8 cellular contexts compared by ENCODE assay signal in genomic region chr17:32127156-32127897, GRCh38. TPM values are rescaled to one million over a fixed set of nuclear protein-coding genes. Genes with fewer than 3 reads are reported as not detected.
DNase-seq lines count a peak whose midpoint lies in the region; ATAC-seq and TF ChIP-seq lines count a peak whose summit lies in the region.

No MANE protein-coding gene starts in this region.

- H3K27ac ChIP-seq in RWPE1: peak overlapping the region; percentile 94

- H3K27ac Mint-ChIP-seq in Calu3 (ENCODE audit: unreplicated experiment) (peak overlapping the region; percentile 77), natural killer cell (peak overlapping the region; percentile 92 to 97)
- H3K27ac Mint-ChIP-seq in activated T-helper 17 cell treated with anti-CD3 and anti-CD28 coated beads, Interleukin-2, amount 50 U/mL, for 72 hours: peak overlapping the region; percentile 89

- H3K36me3 Mint-ChIP-seq in Calu3 (ENCODE audit: insufficient read depth, unreplicated experiment) (peaks cover 7% of the 10 kb centered on the region), natural killer cell (no peaks in the 10 kb centered on the region)
- H3K36me3 Mint-ChIP-seq in activated T-helper 17 cell treated with anti-CD3 and anti-CD28 coated beads, Interleukin-2, amount 50 U/mL, for 72 hours (ENCODE audit: low read depth): no peaks in the 10 kb centered on the region

- POLR2A ChIA-PET in RWPE1 (lab: Yijun Ruan, JAX; ENCODE audit: low non-redundant PET): interaction anchor here (0.6 to 1.1 kb wide), 3 partner anchors 12 to 120 kb away, joined by 3 to 5 read pairs (median 3); partner anchors contain the start of gene LRRC37B

- H3K4me3 Mint-ChIP-seq in Calu3 (ENCODE audit: low read depth, unreplicated experiment) (peak overlapping the region; percentile 86), natural killer cell (peak overlapping the region; percentile 98)
- peak overlapping the region; percentile 85 for H3K4me3 Mint-ChIP-seq in activated T-helper 17 cell treated with anti-CD3 and anti-CD28 coated beads, Interleukin-2, amount 50 U/mL, for 72 hours

- no peak for TF ChIP-seq EP300 in Ishikawa (IDR thresholded peaks at IDR 0.05; ENCODE audit: borderline replicate concordance)

- H3K27me3 Mint-ChIP-seq in Calu3 (ENCODE audit: unreplicated experiment): no peaks in the 10 kb centered on the region
- H3K27me3 Mint-ChIP-seq in activated T-helper 17 cell treated with anti-CD3 and anti-CD28 coated beads, Interleukin-2, amount 50 U/mL, for 72 hours: no peaks in the 10 kb centered on the region
- H3K27me3 Mint-ChIP-seq in natural killer cell (ENCODE audit: low read depth in 2 of 2): no peaks in the 10 kb centered on the region

- ATAC-seq in GM21526 (IDR thresholded peaks at IDR 0.05; ENCODE audit: low FRiP score, unreplicated experiment): peak; percentile 83
- peak; percentile 99 for ATAC-seq in activated T-helper 17 cell treated with anti-CD3 and anti-CD28 coated beads, Interleukin-2, amount 50 U/mL, for 72 hours (replicated peaks)
- ATAC-seq in natural killer cell: peak; percentile 97 to 99 (median 97)

- no peak for TF ChIP-seq RAD21 in Ishikawa (IDR thresholded peaks at IDR 0.05; ENCODE audit: low read depth)

- H3K4me1 Mint-ChIP-seq in Calu3 (ENCODE audit: low read depth, unreplicated experiment) (peaks cover 17% of the 10 kb centered on the region), natural killer cell (peaks cover 14 to 28% of the 10 kb centered on the region in 2 donors)
- peaks cover 6% of the 10 kb centered on the region for H3K4me1 Mint-ChIP-seq in activated T-helper 17 cell treated with anti-CD3 and anti-CD28 coated beads, Interleukin-2, amount 50 U/mL, for 72 hours

- CTCF ChIA-PET in Calu3 (lab: Charles Lee): interaction anchor here (0.7 kb wide), 1 partner anchor 16 kb away, joined by 3 read pairs; no protein-coding TSS in a partner anchor
- CTCF ChIA-PET in RWPE1 (lab: Yijun Ruan, JAX): no interaction called here

- DNase-seq in Calu3 (peak; percentile 78), RWPE1 (ENCODE audit: low spot score) (peak; percentile 79), fibroblast of peridontal ligament (ENCODE audit: extremely low read depth) (peak; percentile 74), natural killer cell (peak; percentile 69)
- peak; percentile 77 for DNase-seq in stimulated activated naive CD4-positive, alpha-beta T cell treated with Interleukin-2 at 50 U/mL for 16 hours (lab: John Stamatoyannopoulos, UW)

- BruUV-seq in Calu3 (replicated peaks; lab: Mats Ljungman, UMichigan): no TSS peak

- H3K9me3 Mint-ChIP-seq in Calu3 (ENCODE audit: low read depth, unreplicated experiment): no peaks in the 10 kb centered on the region
- no peaks in the 10 kb centered on the region for H3K9me3 Mint-ChIP-seq in activated T-helper 17 cell treated with anti-CD3 and anti-CD28 coated beads, Interleukin-2, amount 50 U/mL, for 72 hours
- no peaks in the 10 kb centered on the region for H3K9me3 Mint-ChIP-seq in natural killer cell

- TF ChIP-seq CTCF in Calu3 (IDR thresholded peaks at IDR 0.05; ENCODE audit: unreplicated experiment): no peak
- TF ChIP-seq CTCF in RWPE1 (conservative IDR thresholded peaks at IDR 0.05; ENCODE audit: low read depth): no peak
- no peak for TF ChIP-seq CTCF in natural killer cell (IDR thresholded peaks at IDR 0.05)

- intact Hi-C loops in Calu3 (cut with micrococcal nuclease; ENCODE audit: unreplicated experiment) (no loop called here), natural killer cell (cut with micrococcal nuclease) (no loop called here)

TF ChIP-seq in Ishikawa, 13 proteins besides CTCF, POLR2A, EP300 and RAD21:
- TF ChIP-seq TAF1 (IDR thresholded peaks at IDR 0.05; ENCODE audit: low read depth) (0 out of 2 replicates have a peak, but pooled peaks have one; percentile 33), REST (IDR thresholded peaks at IDR 0.05; ENCODE audit: low read depth) (no peak), NFIC (IDR thresholded peaks at IDR 0.05) (no peak), USF1 (IDR thresholded peaks at IDR 0.05) (peak; percentile 67), YY1 (IDR thresholded peaks at IDR 0.05; ENCODE audit: low read depth) (peak; percentile 28; the same call in 1 of the 2 replicates), MAX (IDR thresholded peaks at IDR 0.05) (peak; percentile 58; the same call in 1 of the 2 replicates)

RNA-seq across cellular contexts. Expression of gene RHOT1, which starts 15.0 kb away (rescaled TPM):
- total RNA-seq in Calu3 (2022) (23.0 TPM in 2 replicates), natural killer cell (10 to 100 TPM; 25.1 to 32.7 (median 28.3) TPM)
- 10 to 100 TPM; 19.5 to 26.2 TPM for total RNA-seq in activated T-helper 17 cell treated with anti-CD3 and anti-CD28 coated beads, Interleukin-2, amount 50 U/mL, for 72 hours

Comparison
In these comparisons a context has a peak if more than half of its experiments do, and no peak if none do; other contexts are left out.
1. Peak in every context shown above with its lines: DNase-seq, ATAC-seq and H3K27ac ChIP-seq.